In the genomic region with DNA sequence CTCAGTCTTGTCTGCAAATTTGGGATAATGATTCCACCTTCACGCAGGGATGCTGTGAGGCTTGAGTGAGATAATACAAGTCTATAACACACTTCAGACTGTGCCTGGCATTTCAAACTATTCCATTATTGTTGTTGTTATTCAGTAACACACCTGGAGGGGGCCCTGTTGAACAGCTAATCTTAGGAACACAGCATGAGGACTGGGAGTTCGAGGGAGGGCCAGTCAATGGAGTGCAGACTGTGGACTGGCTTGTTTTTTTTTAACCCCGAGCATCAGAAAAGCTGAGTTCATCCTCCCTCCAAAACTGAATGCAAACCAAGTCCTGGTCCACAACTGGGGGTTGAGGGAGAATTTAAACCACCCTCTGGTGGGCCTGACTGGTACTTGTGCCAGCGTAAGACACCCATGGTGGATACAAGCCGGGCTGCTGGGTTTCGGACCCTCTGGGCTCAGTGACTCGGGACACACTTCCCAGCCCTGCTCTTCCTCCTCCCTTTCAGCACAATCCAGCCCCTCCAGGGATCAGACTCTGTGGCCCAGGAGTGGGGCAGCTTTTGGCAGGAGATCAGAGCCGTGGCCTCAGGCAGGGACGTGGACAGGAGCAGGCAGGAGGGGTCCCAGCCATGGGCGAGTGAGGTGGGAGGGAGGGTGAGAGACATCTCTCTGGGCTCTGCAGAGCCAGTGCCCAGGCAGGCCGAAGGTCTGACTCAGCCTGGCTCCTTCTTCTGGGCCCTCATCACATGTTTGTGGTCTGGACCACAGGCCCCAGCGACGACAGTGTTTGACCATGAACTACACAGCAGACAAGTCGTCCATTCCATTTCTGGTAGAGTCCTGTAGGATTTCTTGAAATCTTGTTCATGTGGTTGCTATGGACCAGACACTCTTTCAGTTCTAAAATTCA, we compare ENCODE assay signal across 9 cellular contexts. TPM values are rescaled to one million over a fixed set of nuclear protein-coding genes. Genes with fewer than 3 reads are reported as not detected.
DNase-seq lines count a peak whose midpoint lies in the region; ATAC-seq and TF ChIP-seq lines count a peak whose summit lies in the region.
"Had no signal": no experiment of that assay in that cellular context is flagged by ENCODE, and none has a peak within 500 bp of the region (broad histone marks: within the 10 kb centered on the region; RNA-seq: fewer than 3 reads in every experiment).

No MANE protein-coding gene starts in this region.

- peak; percentile 94 for DNase-seq in H4 (ENCODE audit: low spot score)
- peak; percentile 24 for DNase-seq in NCI-H2196 (lab: John Stamatoyannopoulos, UW; ENCODE audit: unreplicated experiment)
- DNase-seq in chondrocyte (ENCODE audit: low spot score), result no peak
- DNase-seq in retinal pigment epithelial cell (ENCODE audit: low read depth), result peak; percentile 81
- DNase-seq in putamen (ENCODE audit: low spot score), result no peak
- DNase-seq in effector CD8-positive, alpha-beta T cell (lab: John Stamatoyannopoulos, UW), result no peak
- DNase-seq: substantia nigra had no signal

- peaks cover 32% of the 10 kb centered on the region for H3K4me1 Mint-ChIP-seq in chondrocyte (ENCODE audit: low read depth)

- H3K27ac Mint-ChIP-seq in chondrocyte (ENCODE audit: unreplicated experiment), result peak overlapping the region; percentile 96

- peak overlapping the region; percentile 35 for H3K4me3 Mint-ChIP-seq in chondrocyte (ENCODE audit: unreplicated experiment)

- no peaks in the 10 kb centered on the region for H3K9me3 Mint-ChIP-seq in chondrocyte (ENCODE audit: low read depth)

- TF ChIP-seq CTCF in chondrocyte (IDR thresholded peaks at IDR 0.05) (peak; percentile 75), retinal pigment epithelial cell (conservative IDR thresholded peaks at IDR 0.05; ENCODE audit: low read depth, low read length) (peak; percentile 50)

- H3K4me3 ChIP-seq in retinal pigment epithelial cell (ENCODE audit: low read length), result no peak overlapping the region
- H3K4me3 ChIP-seq: SK-N-MC had no signal

- no peaks in the 10 kb centered on the region for H3K36me3 Mint-ChIP-seq in chondrocyte (ENCODE audit: low read depth)

- no peak for ATAC-seq in GM21381 (IDR thresholded peaks at IDR 0.05; ENCODE audit: unreplicated experiment)

- H3K27me3 Mint-ChIP-seq in chondrocyte (ENCODE audit: low read depth), result no peaks in the 10 kb centered on the region

RNA-seq across cellular contexts. Expression of a gene that starts 36.3 kb away (rescaled TPM):
- 2.2 and 4.3 TPM in 2 replicates for total RNA-seq in H4 (2014; rRNA removed; shearing (Covaris generic))
- total RNA-seq in chondrocyte, result 25.5 to 55.8 TPM (median 52.7 TPM) in 3 replicates

Comparison
In these comparisons a context has a peak if more than half of its experiments do, and no peak if none do; other contexts are left out.
1. DNase-seq: peak in H4 (single experiment), NCI-H2196 (single experiment) and retinal pigment epithelial cell (single experiment); none in chondrocyte (single experiment), putamen (single experiment) and effector CD8-positive, alpha-beta T cell (single experiment).